Comparison of ENCODE assay signal across 8 cellular contexts in genomic region chr5:54742417-54742889, GRCh38.
DNase-seq lines count a peak whose midpoint lies in the region; ATAC-seq and TF ChIP-seq lines count a peak whose summit lies in the region.

No MANE protein-coding gene starts in this region.

- no peaks in the 10 kb centered on the region for H3K9me3 Mint-ChIP-seq in osteocyte (ENCODE audit: unreplicated experiment)

- H3K27ac Mint-ChIP-seq in osteocyte (ENCODE audit: unreplicated experiment) = peak overlapping the region; percentile 98

- H3K27ac ChIP-seq in RWPE1 (peak overlapping the region; percentile 47; the same call in 1 of the 2 replicates), testis (no peak overlapping the region), coronary artery (no peak overlapping the region)

- H3K4me3 ChIP-seq in testis (no peak overlapping the region), coronary artery (no peak overlapping the region)

- TF ChIP-seq CTCF in GM10248 (IDR thresholded peaks at IDR 0.05; ENCODE audit: control extremely low read depth, extremely low read depth, low read depth, missing control alignments) (peak; percentile 2), RWPE1 (conservative IDR thresholded peaks at IDR 0.05; ENCODE audit: low read depth) (peak; percentile 33; the same call in 1 of the 2 replicates), osteocyte (IDR thresholded peaks at IDR 0.05) (peak; percentile 18), testis (IDR thresholded peaks at IDR 0.05) (no peak), coronary artery (IDR thresholded peaks at IDR 0.05) (no peak)

- peaks cover 33% of the 10 kb centered on the region for H3K4me1 Mint-ChIP-seq in osteocyte (ENCODE audit: unreplicated experiment)

- H3K27me3 ChIP-seq in testis = no peaks in the 10 kb centered on the region

- 50 to 57% methylated on average over 7 of the region's 7 CpGs for WGBS in testis, 2 donors

- H3K36me3 ChIP-seq in testis (ENCODE audit: low read depth, missing control alignments) = no peaks in the 10 kb centered on the region

- no peak overlapping the region for H3K4me3 Mint-ChIP-seq in osteocyte (ENCODE audit: unreplicated experiment)

- no peak for ATAC-seq in HG03196 (IDR thresholded peaks at IDR 0.05; ENCODE audit: unreplicated experiment)

- intact Hi-C loops in testis (cut with DNase I; ENCODE audit: low total_unique reads) = no loop called here

- CTCF ChIA-PET in GM10248 (lab: Yijun Ruan, JAX) = interaction anchor here (1.4 kb wide), 1 partner anchor 11 kb away, joined by 3 read pairs; no protein-coding TSS in a partner anchor
- CTCF ChIA-PET in RWPE1 (lab: Yijun Ruan, JAX) = interaction anchor here (0.6 to 4.2 kb wide), 10 partner anchors 9 to 327 kb away, joined by 3 to 31 read pairs (median 3); partner anchors contain the start of gene SNX18

- TF ChIP-seq POLR2A in erythroblast (IDR thresholded peaks at IDR 0.05; ENCODE audit: low read length) (no peak), testis (IDR thresholded peaks at IDR 0.05) (no peak)

- H3K9me3 ChIP-seq in testis = no peaks in the 10 kb centered on the region

- no peaks in the 10 kb centered on the region for H3K36me3 Mint-ChIP-seq in osteocyte (ENCODE audit: unreplicated experiment)

- DNase-seq in GM10248 (ENCODE audit: extremely low spot score) (no peak), RWPE1 (ENCODE audit: low spot score) (peak; percentile 96), erythroblast (lab: John Stamatoyannopoulos, UW) (peak; percentile 39 to 58), osteocyte (ENCODE audit: extremely low spot score, unreplicated experiment) (no peak), putamen (ENCODE audit: low spot score) (no peak), testis (no peak), coronary artery (ENCODE audit: low spot score) (no peak)

- POLR2A ChIA-PET in GM10248 (lab: Yijun Ruan, JAX) (no interaction called here), RWPE1 (lab: Yijun Ruan, JAX; ENCODE audit: low non-redundant PET) (no interaction called here)

- peaks cover 26% of the 10 kb centered on the region for H3K4me1 ChIP-seq in testis

- no peaks in the 10 kb centered on the region for H3K27me3 Mint-ChIP-seq in osteocyte (ENCODE audit: unreplicated experiment)

Comparison
In these comparisons a context has a peak if more than half of its experiments do, and no peak if none do; other contexts are left out.
1. DNase-seq: peak in RWPE1 (single experiment) and erythroblast (2 of 2); none in GM10248 (single experiment), osteocyte (single experiment), putamen (single experiment), testis (single experiment) and coronary artery (single experiment).
2. CTCF ChIP-seq: peak in GM10248 (single experiment), RWPE1 (single experiment) and osteocyte (single experiment); none in testis (0 of 3) and coronary artery (single experiment).